1 cellular context compared by ENCODE assay signal in the genomic region with DNA sequence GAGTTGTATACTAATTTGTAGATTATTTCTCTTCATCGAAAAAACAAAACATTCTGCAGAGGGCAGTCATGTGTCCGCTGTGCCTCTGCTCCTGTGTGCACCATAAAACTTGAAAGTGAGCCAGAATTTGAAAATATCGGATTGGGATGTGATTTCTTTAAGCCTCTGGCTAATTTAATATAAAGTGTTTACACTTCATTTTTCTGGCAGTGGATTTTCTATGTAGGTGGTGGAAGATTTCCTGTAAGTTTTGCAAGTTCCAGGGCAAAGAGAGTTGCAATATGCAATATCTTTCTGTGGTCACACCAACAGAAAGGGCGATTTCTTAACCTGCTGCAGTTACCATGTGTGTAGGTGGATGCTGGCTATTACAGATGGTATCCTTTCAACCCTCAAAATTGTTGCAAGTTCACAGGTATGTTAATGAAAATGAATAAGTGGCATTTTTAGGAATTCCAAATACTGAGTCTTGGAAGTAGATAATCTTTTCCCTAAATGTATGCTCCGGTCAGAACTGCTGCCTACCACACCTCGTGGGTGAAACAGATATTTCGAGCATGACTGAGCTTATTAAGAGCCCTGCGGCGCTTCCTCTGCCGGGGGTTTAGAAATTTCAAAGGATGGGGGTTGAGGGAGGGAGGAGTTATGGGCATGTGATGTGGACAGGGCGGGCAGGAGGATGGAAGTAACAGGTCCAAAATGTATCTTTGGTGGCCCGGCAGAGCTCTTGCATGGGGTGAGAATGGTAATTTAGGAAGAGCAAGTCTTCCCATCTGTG.
TF ChIP-seq lines count a peak whose summit lies in the region.

No MANE protein-coding gene starts in this region.

TF ChIP-seq in HEK293, 187 proteins besides CTCF, POLR2A, EP300 and RAD21 (continued from another document):
- TF ChIP-seq, protein P1, sequence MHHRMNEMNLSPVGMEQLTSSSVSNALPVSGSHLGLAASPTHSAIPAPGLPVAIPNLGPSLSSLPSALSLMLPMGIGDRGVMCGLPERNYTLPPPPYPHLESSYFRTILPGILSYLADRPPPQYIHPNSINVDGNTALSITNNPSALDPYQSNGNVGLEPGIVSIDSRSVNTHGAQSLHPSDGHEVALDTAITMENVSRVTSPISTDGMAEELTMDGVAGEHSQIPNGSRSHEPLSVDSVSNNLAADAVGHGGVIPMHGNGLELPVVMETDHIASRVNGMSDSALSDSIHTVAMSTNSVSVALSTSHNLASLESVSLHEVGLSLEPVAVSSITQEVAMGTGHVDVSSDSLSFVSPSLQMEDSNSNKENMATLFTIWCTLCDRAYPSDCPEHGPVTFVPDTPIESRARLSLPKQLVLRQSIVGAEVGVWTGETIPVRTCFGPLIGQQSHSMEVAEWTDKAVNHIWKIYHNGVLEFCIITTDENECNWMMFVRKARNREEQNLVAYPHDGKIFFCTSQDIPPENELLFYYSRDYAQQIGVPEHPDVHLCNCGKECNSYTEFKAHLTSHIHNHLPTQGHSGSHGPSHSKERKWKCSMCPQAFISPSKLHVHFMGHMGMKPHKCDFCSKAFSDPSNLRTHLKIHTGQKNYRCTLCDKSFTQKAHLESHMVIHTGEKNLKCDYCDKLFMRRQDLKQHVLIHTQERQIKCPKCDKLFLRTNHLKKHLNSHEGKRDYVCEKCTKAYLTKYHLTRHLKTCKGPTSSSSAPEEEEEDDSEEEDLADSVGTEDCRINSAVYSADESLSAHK (tag by site-specific recombination; IDR thresholded peaks at IDR 0.05), result peak; percentile 41; the same call in 1 of the 2 replicates
- TF ChIP-seq EGR2 (tag by site-specific recombination; IDR thresholded peaks at IDR 0.05; ENCODE audit: low read depth), result peak; percentile 67
- peak; percentile 66 for TF ChIP-seq ZBTB17 (tag by site-specific recombination; IDR thresholded peaks at IDR 0.05)
- TF ChIP-seq SP2 (tag by site-specific recombination; IDR thresholded peaks at IDR 0.05), result 0 out of 2 replicates have a peak, but pooled peaks have one; percentile 10
- TF ChIP-seq BCL11B (tag by site-specific recombination; IDR thresholded peaks at IDR 0.05; ENCODE audit: low read depth), result no peak
- TF ChIP-seq ZBTB8A (tag by site-specific recombination; IDR thresholded peaks at IDR 0.05), result no peak
- peak; percentile 37 for TF ChIP-seq WT1 (tag by site-specific recombination; IDR thresholded peaks at IDR 0.05)
- TF ChIP-seq, protein P2, sequence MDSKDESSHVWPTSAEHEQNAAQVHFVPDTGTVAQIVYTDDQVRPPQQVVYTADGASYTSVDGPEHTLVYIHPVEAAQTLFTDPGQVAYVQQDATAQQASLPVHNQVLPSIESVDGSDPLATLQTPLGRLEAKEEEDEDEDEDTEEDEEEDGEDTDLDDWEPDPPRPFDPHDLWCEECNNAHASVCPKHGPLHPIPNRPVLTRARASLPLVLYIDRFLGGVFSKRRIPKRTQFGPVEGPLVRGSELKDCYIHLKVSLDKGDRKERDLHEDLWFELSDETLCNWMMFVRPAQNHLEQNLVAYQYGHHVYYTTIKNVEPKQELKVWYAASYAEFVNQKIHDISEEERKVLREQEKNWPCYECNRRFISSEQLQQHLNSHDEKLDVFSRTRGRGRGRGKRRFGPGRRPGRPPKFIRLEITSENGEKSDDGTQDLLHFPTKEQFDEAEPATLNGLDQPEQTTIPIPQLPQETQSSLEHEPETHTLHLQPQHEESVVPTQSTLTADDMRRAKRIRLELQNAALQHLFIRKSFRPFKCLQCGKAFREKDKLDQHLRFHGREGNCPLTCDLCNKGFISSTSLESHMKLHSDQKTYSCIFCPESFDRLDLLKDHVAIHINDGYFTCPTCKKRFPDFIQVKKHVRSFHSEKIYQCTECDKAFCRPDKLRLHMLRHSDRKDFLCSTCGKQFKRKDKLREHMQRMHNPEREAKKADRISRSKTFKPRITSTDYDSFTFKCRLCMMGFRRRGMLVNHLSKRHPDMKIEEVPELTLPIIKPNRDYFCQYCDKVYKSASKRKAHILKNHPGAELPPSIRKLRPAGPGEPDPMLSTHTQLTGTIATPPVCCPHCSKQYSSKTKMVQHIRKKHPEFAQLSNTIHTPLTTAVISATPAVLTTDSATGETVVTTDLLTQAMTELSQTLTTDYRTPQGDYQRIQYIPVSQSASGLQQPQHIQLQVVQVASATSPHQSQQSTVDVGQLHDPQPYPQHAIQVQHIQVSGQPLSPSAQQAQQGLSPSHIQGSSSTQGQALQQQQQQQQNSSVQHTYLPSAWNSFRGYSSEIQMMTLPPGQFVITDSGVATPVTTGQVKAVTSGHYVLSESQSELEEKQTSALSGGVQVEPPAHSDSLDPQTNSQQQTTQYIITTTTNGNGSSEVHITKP (tag by site-specific recombination; IDR thresholded peaks at IDR 0.05), result peak; percentile 76
- no peak for TF ChIP-seq ZNF112 (tag by site-specific recombination; IDR thresholded peaks at IDR 0.05)
- TF ChIP-seq ZEB2 (tag by site-specific recombination; IDR thresholded peaks at IDR 0.05), result 0 out of 2 replicates have a peak, but pooled peaks have one; percentile 42
- TF ChIP-seq, protein P3, sequence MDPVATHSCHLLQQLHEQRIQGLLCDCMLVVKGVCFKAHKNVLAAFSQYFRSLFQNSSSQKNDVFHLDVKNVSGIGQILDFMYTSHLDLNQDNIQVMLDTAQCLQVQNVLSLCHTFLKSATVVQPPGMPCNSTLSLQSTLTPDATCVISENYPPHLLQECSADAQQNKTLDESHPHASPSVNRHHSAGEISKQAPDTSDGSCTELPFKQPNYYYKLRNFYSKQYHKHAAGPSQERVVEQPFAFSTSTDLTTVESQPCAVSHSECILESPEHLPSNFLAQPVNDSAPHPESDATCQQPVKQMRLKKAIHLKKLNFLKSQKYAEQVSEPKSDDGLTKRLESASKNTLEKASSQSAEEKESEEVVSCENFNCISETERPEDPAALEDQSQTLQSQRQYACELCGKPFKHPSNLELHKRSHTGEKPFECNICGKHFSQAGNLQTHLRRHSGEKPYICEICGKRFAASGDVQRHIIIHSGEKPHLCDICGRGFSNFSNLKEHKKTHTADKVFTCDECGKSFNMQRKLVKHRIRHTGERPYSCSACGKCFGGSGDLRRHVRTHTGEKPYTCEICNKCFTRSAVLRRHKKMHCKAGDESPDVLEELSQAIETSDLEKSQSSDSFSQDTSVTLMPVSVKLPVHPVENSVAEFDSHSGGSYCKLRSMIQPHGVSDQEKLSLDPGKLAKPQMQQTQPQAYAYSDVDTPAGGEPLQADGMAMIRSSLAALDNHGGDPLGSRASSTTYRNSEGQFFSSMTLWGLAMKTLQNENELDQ (tag by site-specific recombination; IDR thresholded peaks at IDR 0.05; ENCODE audit: low read depth), result no peak
